ENCODE assay signal across 8 cellular contexts in the genomic region with DNA sequence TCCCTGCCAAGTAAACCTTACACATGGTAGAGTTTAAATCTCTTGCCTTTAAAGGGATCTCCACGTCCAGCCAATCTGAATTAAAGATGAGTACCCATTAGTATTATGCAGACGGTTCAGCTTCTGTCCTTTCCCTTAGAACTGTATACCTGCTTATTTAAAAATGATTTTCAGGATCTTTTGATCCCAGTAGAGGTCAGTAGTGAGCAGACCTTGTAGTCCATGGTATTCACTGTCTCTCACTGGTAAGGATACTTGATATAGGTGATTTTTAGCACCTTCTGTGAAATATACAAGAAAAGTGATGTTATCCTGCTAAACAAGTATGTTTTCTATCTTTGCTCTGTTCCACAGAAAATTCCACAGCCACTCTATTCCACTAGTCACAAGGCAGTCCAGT.
DNase-seq lines count a peak whose midpoint lies in the region; ATAC-seq and TF ChIP-seq lines count a peak whose summit lies in the region.

No MANE protein-coding gene starts in this region.

- intact Hi-C loops in IMR-90 (cut with micrococcal nuclease) (loop anchor here (2.0 to 5.0 kb wide), 4 partner anchors 939 to 1583 kb away; partner anchors contain the start of gene ADGRL2), upper lobe of right lung (cut with DNase I) (no loop called here)

- H3K23ac ChIP-seq in IMR-90 (ENCODE audit: low read depth, low read length): no peak overlapping the region

- no peak overlapping the region for H3K18ac ChIP-seq in IMR-90 (ENCODE audit: low read depth, low read length)

- H2BK20ac ChIP-seq in IMR-90 (ENCODE audit: low read depth, low read length): no peak overlapping the region

- no peak overlapping the region for H3K56ac ChIP-seq in IMR-90 (ENCODE audit: extremely low read depth, insufficient read depth, low read length)

- H3K4me3 ChIP-seq in IMR-90 (ENCODE audit: insufficient read depth, low read depth, low read length): no peak overlapping the region
- H3K4me3 ChIP-seq in cardiac muscle cell: no peak overlapping the region
- no peak overlapping the region for H3K4me3 ChIP-seq in upper lobe of right lung

- H3K36me3 ChIP-seq in IMR-90 (ENCODE audit: control insufficient read depth, insufficient read depth, low read length) (no peaks in the 10 kb centered on the region), cardiac muscle cell (no peaks in the 10 kb centered on the region), upper lobe of right lung (no peaks in the 10 kb centered on the region)

- H2BK5ac ChIP-seq in IMR-90 (ENCODE audit: low read depth, low read length, poor library complexity, severe bottlenecking): no peak overlapping the region

- H2AK9ac ChIP-seq in IMR-90 (replicated peaks; ENCODE audit: low read depth, low read length, poor library complexity): no peak overlapping the region

- dilution Hi-C loops in IMR-90 (cut with HindIII; ENCODE audit: low sequenced_read_pairs, unreplicated experiment): no loop called here

- H3K9me3 ChIP-seq in IMR-90 (ENCODE audit: control insufficient read depth, insufficient read depth, low read length) (no peaks in the 10 kb centered on the region), cardiac muscle cell (ENCODE audit: low read depth) (no peaks in the 10 kb centered on the region), upper lobe of right lung (no peaks in the 10 kb centered on the region)

- no peak overlapping the region for H3K4me2 ChIP-seq in IMR-90 (ENCODE audit: low read depth, low read length)

- no peak overlapping the region for H4K5ac ChIP-seq in IMR-90 (ENCODE audit: low read depth, low read length)

- no peaks in the 10 kb centered on the region for H3K79me1 ChIP-seq in IMR-90 (ENCODE audit: low read depth in 1 of 2, low read length in 2 of 2)

- no peaks in the 10 kb centered on the region for H4K20me1 ChIP-seq in IMR-90 (ENCODE audit: insufficient read depth, low read length)

- peak; percentile 57 for TF ChIP-seq RAD21 in IMR-90 (IDR thresholded peaks at IDR 0.05; ENCODE audit: low read length)

- POLR2A ChIA-PET in IMR-90 (lab: Charles Lee; ENCODE audit: unreplicated experiment): no interaction called here

- TF ChIP-seq CTCF in IMR-90 (conservative IDR thresholded peaks at IDR 0.05; ENCODE audit: low read depth, low read length) (peak; percentile 58), cardiac muscle cell (IDR thresholded peaks at IDR 0.05; ENCODE audit: low read depth, low read length) (peak; percentile 67), upper lobe of right lung (IDR thresholded peaks at IDR 0.05) (peak; percentile 58)

- TF ChIP-seq POLR2A in IMR-90 (IDR thresholded peaks at IDR 0.05; ENCODE audit: low read depth, low read length): no peak

- in situ Hi-C loops in IMR-90 (cut with MboI; ENCODE audit: low sequenced_read_pairs) (no loop called here), SK-MEL-5 (cut with HindIII; ENCODE audit: low pct_unique_long_range_greater_than_20kb, low sequenced_read_pairs) (no loop called here)

- peak; percentile 63 for DNase-seq in DMS114 treated with DMSO at 0.1 percent for 48 hours (lab: John Stamatoyannopoulos, UW; ENCODE audit: unreplicated experiment)
- peak; percentile 59 for DNase-seq in IMR-90
- peak; percentile 65 for DNase-seq in SK-MEL-5 (ENCODE audit: low read depth, low spot score)
- DNase-seq in cardiac muscle cell (ENCODE audit: low read depth in 1 of 2, low spot score in 1 of 2): peak; percentile 55 to 72
- DNase-seq in upper lobe of right lung: no peak
- DNase-seq in occipital lobe (lab: John Stamatoyannopoulos, UW): no peak
- DNase-seq in GDM1 (lab: John Stamatoyannopoulos, UW): no peak

- no CpG with 5 or more reads among the region's 2 CpGs for WGBS in IMR-90 (ENCODE audit: extremely low coverage in 2 of 2, insufficient read length in 1 of 2), 2 experiments

- H3K27me3 ChIP-seq in IMR-90 (ENCODE audit: control insufficient read depth, insufficient read depth, low read length) (no peaks in the 10 kb centered on the region), cardiac muscle cell (no peaks in the 10 kb centered on the region), upper lobe of right lung (no peaks in the 10 kb centered on the region)

- H3K27ac ChIP-seq in IMR-90 (ENCODE audit: insufficient read depth, low read length) (no peak overlapping the region), cardiac muscle cell (no peak overlapping the region), upper lobe of right lung (no peak overlapping the region)

- no peak overlapping the region for H4K91ac ChIP-seq in IMR-90 (ENCODE audit: insufficient read depth, low read depth, low read length)

- no peaks in the 10 kb centered on the region for H3K9me1 ChIP-seq in IMR-90 (ENCODE audit: insufficient read depth, low read length)

- H2AFZ ChIP-seq in IMR-90 (replicated peaks; ENCODE audit: low read length, poor library complexity): no peak overlapping the region

- no peak overlapping the region for H2BK120ac ChIP-seq in IMR-90 (ENCODE audit: low read depth, low read length)

- no peaks in the 10 kb centered on the region for H3K4me1 ChIP-seq in IMR-90 (ENCODE audit: control insufficient read depth, insufficient read depth, low read length)
- H3K4me1 ChIP-seq in cardiac muscle cell (ENCODE audit: low read depth): no peaks in the 10 kb centered on the region
- no peaks in the 10 kb centered on the region for H3K4me1 ChIP-seq in upper lobe of right lung

- no peak overlapping the region for H4K8ac ChIP-seq in IMR-90 (ENCODE audit: low read depth in 2 of 2, low read length in 2 of 2)

- no peak overlapping the region for H3K14ac ChIP-seq in IMR-90 (replicated peaks; ENCODE audit: low read depth, low read length)

- BruUV-seq in IMR-90 (replicated peaks; lab: Mats Ljungman, UMichigan): no TSS peak

- ATAC-seq in GM21390 (IDR thresholded peaks at IDR 0.05; ENCODE audit: unreplicated experiment) (peak; percentile 76), IMR-90 (ENCODE audit: low read depth) (peak; percentile 85), upper lobe of right lung (peak; percentile 63)

- CTCF ChIA-PET in IMR-90 (lab: Yijun Ruan, JAX): interaction anchor here (0.6 to 0.7 kb wide), 3 partner anchors 9 to 964 kb away, joined by 3 to 5 read pairs (median 3); no protein-coding TSS in a partner anchor

- no peak overlapping the region for H2AK5ac ChIP-seq in IMR-90 (ENCODE audit: low read depth, low read length)

- H2BK15ac ChIP-seq in IMR-90 (ENCODE audit: low read depth, low read length): no peak overlapping the region

- no peak overlapping the region for H3K4ac ChIP-seq in IMR-90 (ENCODE audit: low read depth, low read length)

- H3K9ac ChIP-seq in IMR-90 (ENCODE audit: low read depth, low read length): no peak overlapping the region

TF ChIP-seq in IMR-90, 13 proteins besides CTCF, POLR2A, EP300 and RAD21:
- TF ChIP-seq NFE2L2 (IDR thresholded peaks at IDR 0.05; ENCODE audit: low read depth, low read length): no peak
- no peak for TF ChIP-seq MXI1 (IDR thresholded peaks at IDR 0.05; ENCODE audit: borderline replicate concordance, low read depth, low read length)
- TF ChIP-seq RCOR1 (IDR thresholded peaks at IDR 0.05; ENCODE audit: insufficient replicate concordance, low read length): no peak
- no peak for TF ChIP-seq BHLHE40 (IDR thresholded peaks at IDR 0.05; ENCODE audit: low read depth, low read length)
- TF ChIP-seq ELK1 (IDR thresholded peaks at IDR 0.05; ENCODE audit: borderline replicate concordance, low read depth, low read length): no peak
- TF ChIP-seq SMC3 (IDR thresholded peaks at IDR 0.05; ENCODE audit: low read depth, low read length): peak; percentile 45
- no peak for TF ChIP-seq CEBPB (IDR thresholded peaks at IDR 0.05; ENCODE audit: low read depth, low read length)
- no peak for TF ChIP-seq USF2 (IDR thresholded peaks at IDR 0.05; ENCODE audit: low read depth, low read length)
TF ChIP-seq in IMR-90: peak in this region for 1.

Comparison
In these comparisons a context has a peak if more than half of its experiments do, and no peak if none do; other contexts are left out.
1. DNase-seq: peak in DMS114 treated with DMSO at 0.1 percent for 48 hours (single experiment), IMR-90 (single experiment), SK-MEL-5 (single experiment) and cardiac muscle cell (2 of 2); none in upper lobe of right lung (single experiment), occipital lobe (single experiment) and GDM1 (single experiment).
2. Peak in every context shown above with its lines, with median percentiles within 50 percentile points of each other: ATAC-seq and CTCF ChIP-seq.